In genomic region chr6:112087136-112087908, GRCh38 we compare ENCODE assay signal across 1 cellular context.
TF ChIP-seq lines count a peak whose summit lies in the region.

Gene FAM229B, plus strand, starts transcription at chr6:112087591. Its CDS starts 11,693 bp downstream, at chr6:112099284.
A gene with protein sequence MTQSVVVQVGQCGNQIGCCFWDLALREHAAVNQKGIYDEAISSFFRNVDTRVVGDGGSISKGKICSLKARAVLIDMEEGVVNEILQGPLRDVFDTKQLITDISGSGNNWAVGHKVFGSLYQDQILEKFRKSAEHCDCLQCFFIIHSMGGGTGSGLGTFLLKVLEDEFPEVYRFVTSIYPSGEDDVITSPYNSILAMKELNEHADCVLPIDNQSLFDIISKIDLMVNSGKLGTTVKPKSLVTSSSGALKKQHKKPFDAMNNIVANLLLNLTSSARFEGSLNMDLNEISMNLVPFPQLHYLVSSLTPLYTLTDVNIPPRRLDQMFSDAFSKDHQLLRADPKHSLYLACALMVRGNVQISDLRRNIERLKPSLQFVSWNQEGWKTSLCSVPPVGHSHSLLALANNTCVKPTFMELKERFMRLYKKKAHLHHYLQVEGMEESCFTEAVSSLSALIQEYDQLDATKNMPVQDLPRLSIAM (minus strand): TSS chr6:112087482. CDS start chr6:112087434, 48 bp downstream.

TF ChIP-seq in WTC11, 78 proteins besides CTCF, POLR2A, EP300 and RAD21 (continued from another document):
- TF ChIP-seq JUN (CRISPR knock-in tag; IDR thresholded peaks at IDR 0.05), result no peak
- TF ChIP-seq RORB (CRISPR knock-in tag; IDR thresholded peaks at IDR 0.05), result no peak
- no peak for TF ChIP-seq ESRRA (CRISPR knock-in tag; IDR thresholded peaks at IDR 0.05; ENCODE audit: borderline replicate concordance)
- TF ChIP-seq, protein P1, sequence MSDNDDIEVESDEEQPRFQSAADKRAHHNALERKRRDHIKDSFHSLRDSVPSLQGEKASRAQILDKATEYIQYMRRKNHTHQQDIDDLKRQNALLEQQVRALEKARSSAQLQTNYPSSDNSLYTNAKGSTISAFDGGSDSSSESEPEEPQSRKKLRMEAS (CRISPR knock-in tag; IDR thresholded peaks at IDR 0.05), result peak; percentile 79
- TF ChIP-seq, protein P2, sequence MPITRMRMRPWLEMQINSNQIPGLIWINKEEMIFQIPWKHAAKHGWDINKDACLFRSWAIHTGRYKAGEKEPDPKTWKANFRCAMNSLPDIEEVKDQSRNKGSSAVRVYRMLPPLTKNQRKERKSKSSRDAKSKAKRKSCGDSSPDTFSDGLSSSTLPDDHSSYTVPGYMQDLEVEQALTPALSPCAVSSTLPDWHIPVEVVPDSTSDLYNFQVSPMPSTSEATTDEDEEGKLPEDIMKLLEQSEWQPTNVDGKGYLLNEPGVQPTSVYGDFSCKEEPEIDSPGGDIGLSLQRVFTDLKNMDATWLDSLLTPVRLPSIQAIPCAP (CRISPR knock-in tag; IDR thresholded peaks at IDR 0.05), result no peak
- TF ChIP-seq PRDM15 (CRISPR knock-in tag; IDR thresholded peaks at IDR 0.05), result no peak
- TF ChIP-seq, protein P3, sequence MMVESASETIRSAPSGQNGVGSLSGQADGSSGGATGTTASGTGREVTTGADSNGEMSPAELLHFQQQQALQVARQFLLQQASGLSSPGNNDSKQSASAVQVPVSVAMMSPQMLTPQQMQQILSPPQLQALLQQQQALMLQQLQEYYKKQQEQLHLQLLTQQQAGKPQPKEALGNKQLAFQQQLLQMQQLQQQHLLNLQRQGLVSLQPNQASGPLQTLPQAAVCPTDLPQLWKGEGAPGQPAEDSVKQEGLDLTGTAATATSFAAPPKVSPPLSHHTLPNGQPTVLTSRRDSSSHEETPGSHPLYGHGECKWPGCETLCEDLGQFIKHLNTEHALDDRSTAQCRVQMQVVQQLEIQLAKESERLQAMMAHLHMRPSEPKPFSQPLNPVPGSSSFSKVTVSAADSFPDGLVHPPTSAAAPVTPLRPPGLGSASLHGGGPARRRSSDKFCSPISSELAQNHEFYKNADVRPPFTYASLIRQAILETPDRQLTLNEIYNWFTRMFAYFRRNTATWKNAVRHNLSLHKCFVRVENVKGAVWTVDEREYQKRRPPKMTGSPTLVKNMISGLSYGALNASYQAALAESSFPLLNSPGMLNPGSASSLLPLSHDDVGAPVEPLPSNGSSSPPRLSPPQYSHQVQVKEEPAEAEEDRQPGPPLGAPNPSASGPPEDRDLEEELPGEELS (CRISPR knock-in tag; IDR thresholded peaks at IDR 0.05), result peak; percentile 21; the same call in 1 of the 2 replicates
- TF ChIP-seq STAT6 (CRISPR knock-in tag; conservative IDR thresholded peaks at IDR 0.05; ENCODE audit: low read depth), result no peak
- peak; percentile 16; the same call in 1 of the 2 replicates for TF ChIP-seq FOXK1 (CRISPR knock-in tag; IDR thresholded peaks at IDR 0.05)
- no peak for TF ChIP-seq TP53 (CRISPR knock-in tag; IDR thresholded peaks at IDR 0.05)
- TF ChIP-seq, protein P4, sequence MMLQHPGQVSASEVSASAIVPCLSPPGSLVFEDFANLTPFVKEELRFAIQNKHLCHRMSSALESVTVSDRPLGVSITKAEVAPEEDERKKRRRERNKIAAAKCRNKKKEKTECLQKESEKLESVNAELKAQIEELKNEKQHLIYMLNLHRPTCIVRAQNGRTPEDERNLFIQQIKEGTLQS (CRISPR knock-in tag; conservative IDR thresholded peaks at IDR 0.05), result no peak
- no peak for TF ChIP-seq PRRX2 (CRISPR knock-in tag; IDR thresholded peaks at IDR 0.05)
- TF ChIP-seq ZNF423 (CRISPR knock-in tag; IDR thresholded peaks at IDR 0.05), result no peak
- TF ChIP-seq, protein P5, sequence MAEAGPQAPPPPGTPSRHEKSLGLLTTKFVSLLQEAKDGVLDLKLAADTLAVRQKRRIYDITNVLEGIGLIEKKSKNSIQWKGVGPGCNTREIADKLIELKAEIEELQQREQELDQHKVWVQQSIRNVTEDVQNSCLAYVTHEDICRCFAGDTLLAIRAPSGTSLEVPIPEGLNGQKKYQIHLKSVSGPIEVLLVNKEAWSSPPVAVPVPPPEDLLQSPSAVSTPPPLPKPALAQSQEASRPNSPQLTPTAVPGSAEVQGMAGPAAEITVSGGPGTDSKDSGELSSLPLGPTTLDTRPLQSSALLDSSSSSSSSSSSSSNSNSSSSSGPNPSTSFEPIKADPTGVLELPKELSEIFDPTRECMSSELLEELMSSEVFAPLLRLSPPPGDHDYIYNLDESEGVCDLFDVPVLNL (CRISPR knock-in tag; IDR thresholded peaks at IDR 0.05; ENCODE audit: borderline replicate concordance, low read depth), result no peak
